Comparison of ENCODE assay signal across 9 cellular contexts in genomic region chr7:119935418-119936025, GRCh38.
DNase-seq lines count a peak whose midpoint lies in the region; ATAC-seq and TF ChIP-seq lines count a peak whose summit lies in the region.
"Had no signal": no experiment of that assay in that cellular context is flagged by ENCODE, and none has a peak within 500 bp of the region (broad histone marks: within the 10 kb centered on the region; RNA-seq: fewer than 3 reads in every experiment).

No MANE protein-coding gene starts in this region.

- no peaks in the 10 kb centered on the region for H3K4me1 ChIP-seq in CD8-positive, alpha-beta memory T cell (ENCODE audit: insufficient read depth, low read length)

- POLR2A ChIA-PET in CD8-positive, alpha-beta memory T cell (lab: Charles Lee), result no interaction called here

- no peak overlapping the region for H3K4me3 Mint-ChIP-seq in nephron progenitor cell
- H3K4me3 Mint-ChIP-seq in CD8-positive, alpha-beta memory T cell, result no peak overlapping the region
- H3K4me3 Mint-ChIP-seq: T-helper 1 cell treated with Interleukin-12 subunit alpha and Interleukin-12 subunit beta and Interleukin-4 antibody, amounts not matched to agents 30 μg/mL and 1 μg/mL, for 36 hours had no signal

- ATAC-seq in GM18519 (IDR thresholded peaks at IDR 0.05; ENCODE audit: low FRiP score, unreplicated experiment), result peak; percentile 64
- peak; percentile 54 for ATAC-seq in HG03139 (IDR thresholded peaks at IDR 0.05; ENCODE audit: unreplicated experiment)

- CTCF ChIA-PET in CD8-positive, alpha-beta memory T cell (lab: Charles Lee), result no interaction called here

- TF ChIP-seq CTCF in nephron progenitor cell (IDR thresholded peaks at IDR 0.05), result peak; percentile 62

- DNase-seq in NCI-H526 (lab: John Stamatoyannopoulos, UW), result peak; percentile 46 to 63
- peak; percentile 23 for DNase-seq in cerebellum (ENCODE audit: low spot score)
- no peak for DNase-seq in nephron progenitor cell
- no peak for DNase-seq in COLO668 (lab: John Stamatoyannopoulos, UW; ENCODE audit: unreplicated experiment)
- no peak for DNase-seq in CD8-positive, alpha-beta memory T cell
- no peak for DNase-seq in KG1 (lab: John Stamatoyannopoulos, UW)

- no peaks in the 10 kb centered on the region for H3K4me1 Mint-ChIP-seq in nephron progenitor cell
- H3K4me1 Mint-ChIP-seq in CD8-positive, alpha-beta memory T cell, result no peaks in the 10 kb centered on the region

- no peaks in the 10 kb centered on the region for H3K27me3 Mint-ChIP-seq in nephron progenitor cell (ENCODE audit: low read depth, poor library complexity)
- no peaks in the 10 kb centered on the region for H3K27me3 Mint-ChIP-seq in CD8-positive, alpha-beta memory T cell

- H3K27me3 ChIP-seq in CD8-positive, alpha-beta memory T cell (ENCODE audit: insufficient read depth, low read length, poor library complexity, severe bottlenecking), result no peaks in the 10 kb centered on the region

- no peak overlapping the region for H3K27ac ChIP-seq in CD8-positive, alpha-beta memory T cell (ENCODE audit: low read depth, low read length)

- no peak overlapping the region for H3K4me3 ChIP-seq in CD8-positive, alpha-beta memory T cell (ENCODE audit: low read length)

- H3K36me3 Mint-ChIP-seq in nephron progenitor cell (ENCODE audit: low read depth), result no peaks in the 10 kb centered on the region
- H3K36me3 Mint-ChIP-seq in CD8-positive, alpha-beta memory T cell, result no peaks in the 10 kb centered on the region

- no peaks in the 10 kb centered on the region for H3K36me3 ChIP-seq in CD8-positive, alpha-beta memory T cell (ENCODE audit: insufficient read depth, low read length)

- H3K9me3 ChIP-seq in CD8-positive, alpha-beta memory T cell (ENCODE audit: low read length), result no peaks in the 10 kb centered on the region

- H3K27ac Mint-ChIP-seq in nephron progenitor cell, result no peak overlapping the region
- H3K27ac Mint-ChIP-seq in CD8-positive, alpha-beta memory T cell, result no peak overlapping the region
- H3K27ac Mint-ChIP-seq: T-helper 1 cell treated with Interleukin-12 subunit alpha and Interleukin-12 subunit beta and Interleukin-4 antibody, amounts not matched to agents 30 μg/mL and 1 μg/mL, for 36 hours had no signal

- H3K9me3 Mint-ChIP-seq in nephron progenitor cell, result no peaks in the 10 kb centered on the region
- peaks cover 0 to 29% (median 1%) of the 10 kb centered on the region in 5 donors for H3K9me3 Mint-ChIP-seq in CD8-positive, alpha-beta memory T cell
- H3K9me3 Mint-ChIP-seq: T-helper 1 cell treated with Interleukin-12 subunit alpha and Interleukin-12 subunit beta and Interleukin-4 antibody, amounts not matched to agents 30 μg/mL and 1 μg/mL, for 36 hours had no signal

Comparison
In these comparisons a context has a peak if more than half of its experiments do, and no peak if none do; other contexts are left out.
1. DNase-seq: peak in NCI-H526 (2 of 2) and cerebellum (single experiment); none in nephron progenitor cell (single experiment), COLO668 (single experiment), CD8-positive, alpha-beta memory T cell (0 of 5) and KG1 (single experiment).